11 cellular contexts compared by ENCODE assay signal in genomic region chr6:167180086-167180485, GRCh38. TPM values are rescaled to one million over a fixed set of nuclear protein-coding genes. Genes with fewer than 3 reads are reported as not detected.
"Had no signal": no experiment of that assay in that cellular context is flagged by ENCODE, and none has a peak within 500 bp of the region (broad histone marks: within the 10 kb centered on the region; RNA-seq: fewer than 3 reads in every experiment).

No MANE protein-coding gene starts in this region.

RNA-seq across cellular contexts. Expression of gene GPR31, which starts 22.3 kb away (rescaled TPM):
- total RNA-seq: OCI-LY7, PC-3, PC-9, Peyer's patch, Right ventricle myocardium inferior, Right ventricle myocardium superior, RPMI7951, SJCRH30, SJSA1, SK-MEL-5 had no signal
- polyA plus RNA-seq: SK-N-SH had no signal

RNA-seq across cellular contexts. Expression of gene CCR6, which starts 57.2 kb away (rescaled TPM):
- total RNA-seq: PC-3, PC-9, Right ventricle myocardium inferior, Right ventricle myocardium superior, RPMI7951, SJCRH30, SJSA1, SK-MEL-5 had no signal
- polyA plus RNA-seq: SK-N-SH had no signal
